Comparison of ENCODE assay signal across 1 cellular context in genomic region chr19:2977001-2977685, GRCh38.
TF ChIP-seq lines count a peak whose summit lies in the region.

TSS of gene TLE6 (plus strand) at chr19:2977564. CDS start at chr19:2978234, 670 bp downstream.

TF ChIP-seq in SK-N-SH, 30 proteins besides CTCF, POLR2A, EP300 and RAD21 (continued from another document):
- TF ChIP-seq, protein P1, sequence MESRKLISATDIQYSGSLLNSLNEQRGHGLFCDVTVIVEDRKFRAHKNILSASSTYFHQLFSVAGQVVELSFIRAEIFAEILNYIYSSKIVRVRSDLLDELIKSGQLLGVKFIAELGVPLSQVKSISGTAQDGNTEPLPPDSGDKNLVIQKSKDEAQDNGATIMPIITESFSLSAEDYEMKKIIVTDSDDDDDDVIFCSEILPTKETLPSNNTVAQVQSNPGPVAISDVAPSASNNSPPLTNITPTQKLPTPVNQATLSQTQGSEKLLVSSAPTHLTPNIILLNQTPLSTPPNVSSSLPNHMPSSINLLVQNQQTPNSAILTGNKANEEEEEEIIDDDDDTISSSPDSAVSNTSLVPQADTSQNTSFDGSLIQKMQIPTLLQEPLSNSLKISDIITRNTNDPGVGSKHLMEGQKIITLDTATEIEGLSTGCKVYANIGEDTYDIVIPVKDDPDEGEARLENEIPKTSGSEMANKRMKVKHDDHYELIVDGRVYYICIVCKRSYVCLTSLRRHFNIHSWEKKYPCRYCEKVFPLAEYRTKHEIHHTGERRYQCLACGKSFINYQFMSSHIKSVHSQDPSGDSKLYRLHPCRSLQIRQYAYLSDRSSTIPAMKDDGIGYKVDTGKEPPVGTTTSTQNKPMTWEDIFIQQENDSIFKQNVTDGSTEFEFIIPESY (IDR thresholded peaks at IDR 0.05; ENCODE audit: borderline replicate concordance, low read depth), result no peak
- TF ChIP-seq JUND (IDR thresholded peaks at IDR 0.05) (no peak), SMC3 (IDR thresholded peaks at IDR 0.05; ENCODE audit: low read depth, low read length) (no peak), PBX3 (IDR thresholded peaks at IDR 0.05) (peak; percentile 99), FOXJ3 (CRISPR knock-in tag; IDR thresholded peaks at IDR 0.05) (no peak), ELF1 (IDR thresholded peaks at IDR 0.05) (no peak), MEF2A (IDR thresholded peaks at IDR 0.05; ENCODE audit: borderline replicate concordance, low read depth) (no peak), IRF3 (IDR thresholded peaks at IDR 0.05; ENCODE audit: low read depth, low read length) (no peak), RCOR1 (IDR thresholded peaks at IDR 0.05; ENCODE audit: low read length) (no peak)
- TF ChIP-seq, protein P2, sequence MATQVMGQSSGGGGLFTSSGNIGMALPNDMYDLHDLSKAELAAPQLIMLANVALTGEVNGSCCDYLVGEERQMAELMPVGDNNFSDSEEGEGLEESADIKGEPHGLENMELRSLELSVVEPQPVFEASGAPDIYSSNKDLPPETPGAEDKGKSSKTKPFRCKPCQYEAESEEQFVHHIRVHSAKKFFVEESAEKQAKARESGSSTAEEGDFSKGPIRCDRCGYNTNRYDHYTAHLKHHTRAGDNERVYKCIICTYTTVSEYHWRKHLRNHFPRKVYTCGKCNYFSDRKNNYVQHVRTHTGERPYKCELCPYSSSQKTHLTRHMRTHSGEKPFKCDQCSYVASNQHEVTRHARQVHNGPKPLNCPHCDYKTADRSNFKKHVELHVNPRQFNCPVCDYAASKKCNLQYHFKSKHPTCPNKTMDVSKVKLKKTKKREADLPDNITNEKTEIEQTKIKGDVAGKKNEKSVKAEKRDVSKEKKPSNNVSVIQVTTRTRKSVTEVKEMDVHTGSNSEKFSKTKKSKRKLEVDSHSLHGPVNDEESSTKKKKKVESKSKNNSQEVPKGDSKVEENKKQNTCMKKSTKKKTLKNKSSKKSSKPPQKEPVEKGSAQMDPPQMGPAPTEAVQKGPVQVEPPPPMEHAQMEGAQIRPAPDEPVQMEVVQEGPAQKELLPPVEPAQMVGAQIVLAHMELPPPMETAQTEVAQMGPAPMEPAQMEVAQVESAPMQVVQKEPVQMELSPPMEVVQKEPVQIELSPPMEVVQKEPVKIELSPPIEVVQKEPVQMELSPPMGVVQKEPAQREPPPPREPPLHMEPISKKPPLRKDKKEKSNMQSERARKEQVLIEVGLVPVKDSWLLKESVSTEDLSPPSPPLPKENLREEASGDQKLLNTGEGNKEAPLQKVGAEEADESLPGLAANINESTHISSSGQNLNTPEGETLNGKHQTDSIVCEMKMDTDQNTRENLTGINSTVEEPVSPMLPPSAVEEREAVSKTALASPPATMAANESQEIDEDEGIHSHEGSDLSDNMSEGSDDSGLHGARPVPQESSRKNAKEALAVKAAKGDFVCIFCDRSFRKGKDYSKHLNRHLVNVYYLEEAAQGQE (IDR thresholded peaks at IDR 0.05; ENCODE audit: low read depth, low read length), result no peak
TF ChIP-seq in SK-N-SH: peak in this region for 11.
